ENCODE assay signal across 23 cellular contexts in genomic region chr5:43635374-43635773, GRCh38. TPM values are rescaled to one million over a fixed set of nuclear protein-coding genes. Genes with fewer than 3 reads are reported as not detected.
A peak's percentile ranks its signal among the peaks of the same experiment; 100 is the strongest.
DNase-seq lines count a peak whose midpoint lies in the region; ATAC-seq, FAIRE-seq and TF ChIP-seq lines count a peak whose summit lies in the region.
"Had no signal": no experiment of that assay in that cellular context is flagged by ENCODE, and none has a peak within 500 bp of the region (broad histone marks: within the 10 kb centered on the region; RNA-seq: fewer than 3 reads in every experiment).

No MANE protein-coding gene starts in this region.

- CTCF ChIA-PET in Calu3 (lab: Charles Lee) = no interaction called here

- TF ChIP-seq CTCF in Calu3 (IDR thresholded peaks at IDR 0.05; ENCODE audit: unreplicated experiment) = no peak
- TF ChIP-seq CTCF in coronary artery (IDR thresholded peaks at IDR 0.05) = no peak
- TF ChIP-seq CTCF in psoas muscle (IDR thresholded peaks at IDR 0.05) = no peak

- no peaks in the 10 kb centered on the region for H3K27me3 Mint-ChIP-seq in Calu3 (ENCODE audit: unreplicated experiment)
- H3K27me3 Mint-ChIP-seq: activated CD8-positive, alpha-beta memory T cell treated with anti-CD3 and anti-CD28 coated beads, Interleukin-2, amount 10 ng/mL, durations not matched to agents 7 days and 5 days; activated naive CD8-positive, alpha-beta T cell treated with anti-CD3 and anti-CD28 coated beads, Interleukin-2, amount 50 U/mL, for 24 hours had no signal

- peaks cover 24% of the 10 kb centered on the region for H3K4me1 Mint-ChIP-seq in Calu3 (ENCODE audit: low read depth, unreplicated experiment)

- no peaks in the 10 kb centered on the region for H3K36me3 Mint-ChIP-seq in Calu3 (ENCODE audit: insufficient read depth, unreplicated experiment)

- no peaks in the 10 kb centered on the region for H3K9me3 ChIP-seq in psoas muscle

- peaks cover 68% of the 10 kb centered on the region for H3K4me1 ChIP-seq in psoas muscle

- no peak for TF ChIP-seq POLR2A in erythroblast (IDR thresholded peaks at IDR 0.05; ENCODE audit: low read length)

- BruUV-seq in Calu3 (replicated peaks; lab: Mats Ljungman, UMichigan) = no TSS peak

- H3K27ac Mint-ChIP-seq in Calu3 (ENCODE audit: unreplicated experiment) = peak overlapping the region; percentile 66
- H3K27ac Mint-ChIP-seq: activated CD8-positive, alpha-beta memory T cell treated with anti-CD3 and anti-CD28 coated beads, Interleukin-2, amount 10 ng/mL, durations not matched to agents 7 days and 5 days; activated naive CD8-positive, alpha-beta T cell treated with anti-CD3 and anti-CD28 coated beads, Interleukin-2, amount 50 U/mL, for 24 hours; endodermal cell had no signal

- FAIRE-seq in RCC 7860 (lab: Jason Lieb, UNC) = no peak

- intact Hi-C loops in Calu3 (cut with micrococcal nuclease; ENCODE audit: unreplicated experiment) = no loop called here
- intact Hi-C loops in psoas muscle (cut with DNase I) = loop anchor here in 1 of 2 donors (10.0 kb wide), 1 partner anchor 1139 kb away; no protein-coding TSS in a partner anchor

- H3K27me3 ChIP-seq in psoas muscle (ENCODE audit: insufficient read depth in 3 of 3, low read length in 2 of 3) = no peaks in the 10 kb centered on the region

- no peak for DNase-seq in Calu3
- peak; percentile 52 for DNase-seq in RCC 7860 (ENCODE audit: low spot score)
- DNase-seq in coronary artery (ENCODE audit: low spot score) = no peak
- DNase-seq in psoas muscle = no peak
- DNase-seq in erythroblast (lab: John Stamatoyannopoulos, UW) = no peak
- DNase-seq in NCI-H526 (lab: John Stamatoyannopoulos, UW) = no peak
- no peak for DNase-seq in DMS114 treated with DMSO at 0.1 percent for 48 hours (lab: John Stamatoyannopoulos, UW; ENCODE audit: unreplicated experiment)
- DNase-seq: activated CD4-positive, alpha-beta T cell treated with anti-CD3 and anti-CD28 coated beads for 1 hour; activated CD8-positive, alpha-beta memory T cell treated with anti-CD3 and anti-CD28 coated beads, Interleukin-2, amount 10 ng/mL, durations not matched to agents 7 days and 5 days; activated naive CD8-positive, alpha-beta T cell treated with anti-CD3 and anti-CD28 coated beads, Interleukin-2, amount 50 U/mL, for 24 hours; cerebellar nuclear complex; endodermal cell; hypothalamus; NCI-H1105; NCI-H2081 treated with DMSO at 0.1 percent for 48 hours; NCI-H526 treated with DMSO at 0.1 percent for 48 hours; nucleus accumbens; stimulated activated naive CD8-positive, alpha-beta T cell treated with anti-CD3 and anti-CD28 coated beads, Interleukin-15, Interleukin-2, amounts not matched to agents 100 U/mL and 50 U/mL, for 24 hours; T1000 had no signal

- peaks cover 2 to 17% of the 10 kb centered on the region in 2 donors for H3K36me3 ChIP-seq in psoas muscle (ENCODE audit: insufficient read depth in 1 of 2, low read depth in 1 of 2)

- peak overlapping the region; percentile 44 for H3K4me3 Mint-ChIP-seq in Calu3 (ENCODE audit: low read depth, unreplicated experiment)
- H3K4me3 Mint-ChIP-seq: activated CD8-positive, alpha-beta memory T cell treated with anti-CD3 and anti-CD28 coated beads, Interleukin-2, amount 10 ng/mL, durations not matched to agents 7 days and 5 days; activated naive CD8-positive, alpha-beta T cell treated with anti-CD3 and anti-CD28 coated beads, Interleukin-2, amount 50 U/mL, for 24 hours; endodermal cell had no signal

- H3K9me3 Mint-ChIP-seq in Calu3 (ENCODE audit: low read depth, unreplicated experiment) = no peaks in the 10 kb centered on the region
- H3K9me3 Mint-ChIP-seq: activated naive CD8-positive, alpha-beta T cell treated with anti-CD3 and anti-CD28 coated beads, Interleukin-2, amount 50 U/mL, for 24 hours; endodermal cell had no signal

- peak overlapping the region; percentile 46 to 69 for H3K27ac ChIP-seq in coronary artery
- peak overlapping the region; percentile 7 for H3K27ac ChIP-seq in psoas muscle
- H3K27ac ChIP-seq: SK-N-MC had no signal

- ATAC-seq in psoas muscle (peak in 1 of 4 donors; percentile 35), GM21423 (IDR thresholded peaks at IDR 0.05; ENCODE audit: unreplicated experiment) (no peak)
- ATAC-seq: activated CD8-positive, alpha-beta memory T cell treated with anti-CD3 and anti-CD28 coated beads, Interleukin-2, amount 10 ng/mL, durations not matched to agents 7 days and 5 days; activated naive CD8-positive, alpha-beta T cell treated with anti-CD3 and anti-CD28 coated beads, Interleukin-2, amount 50 U/mL, for 24 hours; HCT116; sciatic nerve; stimulated activated naive CD8-positive, alpha-beta T cell treated with anti-CD3 and anti-CD28 coated beads, Interleukin-15, Interleukin-2, amounts not matched to agents 100 U/mL and 50 U/mL, for 24 hours had no signal

- H3K4me3 ChIP-seq in coronary artery (no peak overlapping the region), psoas muscle (no peak overlapping the region)
- H3K4me3 ChIP-seq: SK-N-MC had no signal

RNA-seq across cellular contexts. Expression of gene NNT, which starts 32.4 kb away (rescaled TPM):
- total RNA-seq in Calu3 (2022) = 61.7 and 72.4 TPM in 2 replicates
- 100 to 1,000 TPM; 216 to 442 (median 312) TPM for total RNA-seq in psoas muscle
- 100 to 1,000 TPM; 108 to 171 (median 123) TPM for polyA plus RNA-seq in psoas muscle
